ENCODE assay signal across 8 cellular contexts in the genomic region with DNA sequence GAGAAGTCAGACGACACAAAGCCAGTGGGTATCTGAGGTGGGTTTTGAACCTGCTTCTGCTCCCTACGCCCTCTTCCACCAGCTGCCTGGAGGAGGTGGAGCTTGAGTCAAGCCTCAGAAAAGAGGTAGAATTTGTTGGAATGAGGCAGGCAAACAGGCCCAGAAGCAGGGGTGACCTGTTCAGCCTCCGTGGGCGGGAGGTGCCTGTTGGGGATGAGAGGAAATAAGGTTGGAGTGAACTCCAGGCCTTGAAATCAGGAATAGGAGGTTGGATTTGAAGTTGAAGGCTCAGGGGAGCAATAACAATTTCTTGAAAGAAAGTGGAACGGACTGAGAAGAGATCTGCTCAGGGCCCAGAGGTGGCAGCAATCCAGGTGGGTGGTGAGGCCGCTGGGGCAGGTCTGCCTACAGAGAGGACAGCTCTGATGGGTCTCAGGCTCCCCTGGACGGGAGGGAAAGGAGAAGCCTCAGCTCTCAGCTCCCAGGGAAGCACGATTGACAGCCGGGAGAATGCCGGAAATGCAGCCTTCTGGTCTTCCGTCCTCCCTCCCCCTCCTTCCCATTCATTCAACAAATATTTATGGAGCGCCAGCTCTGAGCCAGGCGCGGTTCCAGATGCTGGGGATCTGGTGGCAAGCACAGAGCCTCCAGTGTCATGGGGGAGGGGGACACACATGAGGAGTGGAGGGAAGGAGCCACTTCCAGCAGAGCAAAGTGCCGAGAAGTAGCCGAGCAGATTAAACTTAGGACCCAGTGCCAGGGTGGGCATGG.
DNase-seq lines count a peak whose midpoint lies in the region; ATAC-seq and TF ChIP-seq lines count a peak whose summit lies in the region.

No MANE protein-coding gene starts in this region.

- H3K4me1 Mint-ChIP-seq in natural killer cell, result peaks cover 0 to 7% of the 10 kb centered on the region in 2 donors

- in situ Hi-C loops in gastrocnemius medialis (cut with MboI; ENCODE audit: low sequenced_read_pairs in 4 of 4), result loop anchor here in 2 of 4 donors (5.0 kb wide), 1 partner anchor 57 kb away; no protein-coding TSS in a partner anchor

- no peaks in the 10 kb centered on the region for H3K9me3 ChIP-seq in gastrocnemius medialis

- no peaks in the 10 kb centered on the region for H3K36me3 Mint-ChIP-seq in natural killer cell

- H3K4me1 ChIP-seq in gastrocnemius medialis, result peaks cover 57 to 67% of the 10 kb centered on the region in 2 donors

- no peaks in the 10 kb centered on the region for H3K9me3 Mint-ChIP-seq in natural killer cell

- TF ChIP-seq POLR2A in gastrocnemius medialis (IDR thresholded peaks at IDR 0.05), result no peak

- no peaks in the 10 kb centered on the region for H3K36me3 ChIP-seq in gastrocnemius medialis

- H3K27ac Mint-ChIP-seq in natural killer cell, result no peak overlapping the region

- H3K27me3 ChIP-seq in gastrocnemius medialis, result no peaks in the 10 kb centered on the region

- H3K4me3 Mint-ChIP-seq in natural killer cell, result no peak overlapping the region

- peak overlapping the region in 3 of 4 donors; percentile 50 to 75 (median 74) for H3K27ac ChIP-seq in gastrocnemius medialis

- H3K4me3 ChIP-seq in foreskin fibroblast (ENCODE audit: low read depth in 1 of 2, low read length in 2 of 2), result peak overlapping the region; percentile 33 to 34
- H3K4me3 ChIP-seq in gastrocnemius medialis, result peak overlapping the region in 3 of 4 donors; percentile 10 to 58 (median 54)

- peaks cover 50% of the 10 kb centered on the region in 2 donors for H3K27me3 Mint-ChIP-seq in natural killer cell (ENCODE audit: low read depth in 2 of 2)

- peak; percentile 83 for DNase-seq in H4 (ENCODE audit: low spot score)
- DNase-seq in RPMI7951 (ENCODE audit: low read depth), result peak; percentile 80
- DNase-seq in foreskin fibroblast, result peak; percentile 90 to 94
- peak in 1 of 2 donors; percentile 71 for DNase-seq in gastrocnemius medialis
- no peak for DNase-seq in SIG-M5 treated with dmso at 0.1 percent for 504 hours (lab: John Stamatoyannopoulos, UW; ENCODE audit: unreplicated experiment)
- no peak for DNase-seq in natural killer cell
- DNase-seq in NK-92 treated with Interleukin-12 subunit alpha and Interleukin-12 subunit beta, amount 100 ng/mL, for 24 hours (lab: John Stamatoyannopoulos, UW), result no peak
- DNase-seq in activated CD4-positive, alpha-beta T cell treated with anti-CD3 and anti-CD28 coated beads, Interleukin-2, amount 50 U/mL, for 48 hours, result no peak

- TF ChIP-seq CTCF in foreskin fibroblast (IDR thresholded peaks at IDR 0.05; ENCODE audit: low read depth, low read length), result no peak
- no peak for TF ChIP-seq CTCF in gastrocnemius medialis (IDR thresholded peaks at IDR 0.05 in 4 of 5, conservative IDR thresholded peaks at IDR 0.05 in 1 of 5)
- no peak for TF ChIP-seq CTCF in natural killer cell (IDR thresholded peaks at IDR 0.05)

- ATAC-seq in gastrocnemius medialis (no peak), natural killer cell (no peak)

- intact Hi-C loops in gastrocnemius medialis (cut with DNase I; ENCODE audit: low total_unique reads), result loop anchor here (2.0 kb wide), 1 partner anchor 41 kb away; no protein-coding TSS in a partner anchor
- intact Hi-C loops in natural killer cell (cut with micrococcal nuclease), result no loop called here

Comparison
In these comparisons a context has a peak if more than half of its experiments do, and no peak if none do; other contexts are left out.
1. DNase-seq: peak in H4 (single experiment), RPMI7951 (single experiment) and foreskin fibroblast (2 of 2); none in SIG-M5 treated with dmso at 0.1 percent for 504 hours (single experiment), natural killer cell (single experiment), NK-92 treated with Interleukin-12 subunit alpha and Interleukin-12 subunit beta, amount 100 ng/mL, for 24 hours (single experiment) and activated CD4-positive, alpha-beta T cell treated with anti-CD3 and anti-CD28 coated beads, Interleukin-2, amount 50 U/mL, for 48 hours (0 of 2).